Comparison of ENCODE assay signal across 1 cellular context in genomic region chr1:243473281-243474210, GRCh38.
TF ChIP-seq lines count a peak whose summit lies in the region.

No MANE protein-coding gene starts in this region.

TF ChIP-seq in SK-N-SH treated with all-trans-retinoic acid at 6 μM for 48 hours, 23 proteins besides CTCF, POLR2A, EP300 and RAD21 (continued from another document):
- no peak for TF ChIP-seq PATZ1 (CRISPR knock-in tag; IDR thresholded peaks at IDR 0.05; ENCODE audit: borderline replicate concordance)
- TF ChIP-seq ZC3H10 (CRISPR knock-in tag; IDR thresholded peaks at IDR 0.05), result no peak
- TF ChIP-seq POU6F1 (CRISPR knock-in tag; IDR thresholded peaks at IDR 0.05; ENCODE audit: borderline replicate concordance, low read depth), result no peak
- TF ChIP-seq ESRRG (CRISPR knock-in tag; IDR thresholded peaks at IDR 0.05), result no peak
- no peak for TF ChIP-seq BACH2 (CRISPR knock-in tag; IDR thresholded peaks at IDR 0.05; ENCODE audit: borderline replicate concordance)
- no peak for TF ChIP-seq RARB (CRISPR knock-in tag; IDR thresholded peaks at IDR 0.05)
- TF ChIP-seq ZNF70 (CRISPR knock-in tag; IDR thresholded peaks at IDR 0.05), result no peak
- no peak for TF ChIP-seq SNAI2 (CRISPR knock-in tag; IDR thresholded peaks at IDR 0.05)
- no peak for TF ChIP-seq CSRNP3 (CRISPR knock-in tag; IDR thresholded peaks at IDR 0.05)
- no peak for TF ChIP-seq TOX (CRISPR knock-in tag; IDR thresholded peaks at IDR 0.05; ENCODE audit: borderline replicate concordance)
- TF ChIP-seq OSR1 (CRISPR knock-in tag; IDR thresholded peaks at IDR 0.05), result no peak
- TF ChIP-seq ISL1 (CRISPR knock-in tag; IDR thresholded peaks at IDR 0.05), result no peak
